In genomic region chr5:159486836-159487235, GRCh38 we compare ENCODE assay signal across 5 cellular contexts.
"Had no signal": no experiment of that assay in that cellular context is flagged by ENCODE, and none has a peak within 500 bp of the region (broad histone marks: within the 10 kb centered on the region; RNA-seq: fewer than 3 reads in every experiment).

No MANE protein-coding gene starts in this region.

- ATAC-seq: GM23338, HepG2 had no signal

- DNase-seq: H9, HCEC 1CT had no signal

- H3K4me3 ChIP-seq: GM23338 had no signal

- H3K27ac ChIP-seq: HL-60 had no signal
